ENCODE assay signal across 16 cellular contexts in the genomic region with DNA sequence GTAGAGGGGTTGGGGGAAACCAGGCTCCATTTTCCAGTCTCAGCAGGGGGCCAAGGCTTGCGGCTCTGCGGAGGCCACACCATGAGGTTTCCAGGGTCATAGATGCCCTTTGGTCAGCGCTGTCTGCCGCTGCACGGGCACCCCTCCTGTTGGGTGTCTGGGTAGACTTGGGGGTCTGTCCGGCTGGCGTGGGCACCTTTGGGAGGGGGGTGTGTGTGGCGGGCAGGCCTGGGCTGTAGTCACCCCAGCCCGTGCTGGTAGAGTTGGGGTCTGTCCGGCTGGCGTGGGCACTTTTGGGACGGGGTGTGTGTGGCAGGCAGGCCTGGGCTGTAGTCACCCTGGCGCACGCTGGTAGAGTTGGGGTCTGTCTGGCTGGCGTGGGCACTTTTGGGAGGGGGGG. TPM values are rescaled to one million over a fixed set of nuclear protein-coding genes. Genes with fewer than 3 reads are reported as not detected.
DNase-seq lines count a peak whose midpoint lies in the region; ATAC-seq, FAIRE-seq and TF ChIP-seq lines count a peak whose summit lies in the region.
"Had no signal": no experiment of that assay in that cellular context is flagged by ENCODE, and none has a peak within 500 bp of the region (broad histone marks: within the 10 kb centered on the region; RNA-seq: fewer than 3 reads in every experiment).

No MANE protein-coding gene starts in this region.

- H3K36me3 ChIP-seq in BLaER1, result no peaks in the 10 kb centered on the region
- H3K36me3 ChIP-seq in adipocyte (ENCODE audit: control insufficient read depth, insufficient read depth, low read length, severe bottlenecking), result no peaks in the 10 kb centered on the region
- H3K36me3 ChIP-seq in left lung, result peaks cover 0 to 6% of the 10 kb centered on the region in 2 donors
- H3K36me3 ChIP-seq in skeletal muscle satellite cell (ENCODE audit: insufficient read depth, low read length), result peaks cover 5% of the 10 kb centered on the region
- no peaks in the 10 kb centered on the region for H3K36me3 ChIP-seq in small intestine (ENCODE audit: control insufficient read depth in 2 of 2, insufficient read depth in 2 of 2, low read length in 2 of 2)

- no peak for ATAC-seq in left lung
- ATAC-seq in GM18498 (IDR thresholded peaks at IDR 0.05; ENCODE audit: unreplicated experiment), result no peak
- ATAC-seq in GM19452 (IDR thresholded peaks at IDR 0.05; ENCODE audit: unreplicated experiment), result no peak

- H4K20me1 ChIP-seq in BLaER1, result peaks cover 63% of the 10 kb centered on the region

- FAIRE-seq in small intestine (lab: Jason Lieb, UNC), result no peak
- FAIRE-seq: colon, RCC 7860 had no signal

- no peak overlapping the region for H3K9ac ChIP-seq in BLaER1
- H3K9ac ChIP-seq in adipocyte (ENCODE audit: low read length), result peak overlapping the region; percentile 83
- peak overlapping the region; percentile 88 for H3K9ac ChIP-seq in skeletal muscle satellite cell (ENCODE audit: low read depth, low read length)

- intact Hi-C loops in left lung (cut with DNase I), result no loop called here

- no peak for DNase-seq in adipocyte (ENCODE audit: low read depth)
- peak; percentile 26 to 53 for DNase-seq in left lung
- no peak for DNase-seq in DMS 273 treated with DMSO at 0.1 percent for 48 hours (lab: John Stamatoyannopoulos, UW)
- DNase-seq in small intestine, result no peak
- DNase-seq: DMS79, HFFc6, NCI-H1694 treated with DMSO at 0.1 percent for 48 hours, NCI-H510A treated with DMSO at 0.1 percent for 48 hours had no signal

- peaks cover 92% of the 10 kb centered on the region for H3K4me1 ChIP-seq in BLaER1
- H3K4me1 ChIP-seq in adipocyte (ENCODE audit: control insufficient read depth, insufficient read depth, low read length), result peaks cover 32% of the 10 kb centered on the region
- peaks cover 0 to 30% of the 10 kb centered on the region in 2 donors for H3K4me1 ChIP-seq in left lung
- peaks cover 63% of the 10 kb centered on the region for H3K4me1 ChIP-seq in skeletal muscle satellite cell (ENCODE audit: control insufficient read depth, insufficient read depth, low read length)
- H3K4me1 ChIP-seq in small intestine (ENCODE audit: control insufficient read depth in 2 of 2, insufficient read depth in 1 of 2, low read depth in 1 of 2, low read length in 1 of 2), result no peaks in the 10 kb centered on the region

- no peaks in the 10 kb centered on the region for H3K9me3 ChIP-seq in BLaER1
- no peaks in the 10 kb centered on the region for H3K9me3 ChIP-seq in adipocyte (ENCODE audit: control insufficient read depth, low read length)
- H3K9me3 ChIP-seq in left lung, result no peaks in the 10 kb centered on the region
- no peaks in the 10 kb centered on the region for H3K9me3 ChIP-seq in skeletal muscle satellite cell (replicated peaks; ENCODE audit: low read length)
- no peaks in the 10 kb centered on the region for H3K9me3 ChIP-seq in small intestine (ENCODE audit: control insufficient read depth, low read depth)

- H3K4me3 ChIP-seq in BLaER1, result no peak overlapping the region
- H3K4me3 ChIP-seq in adipocyte (ENCODE audit: low read length), result peak overlapping the region; percentile 76
- no peak overlapping the region for H3K4me3 ChIP-seq in left lung
- peak overlapping the region; percentile 94 for H3K4me3 ChIP-seq in skeletal muscle satellite cell (ENCODE audit: low read length)
- no peak overlapping the region for H3K4me3 ChIP-seq in small intestine (ENCODE audit: low read depth in 1 of 2, low read length in 2 of 2)

- H3K27ac ChIP-seq in BLaER1 (no peak overlapping the region), left lung (no peak overlapping the region), small intestine (ENCODE audit: low read depth in 1 of 2, low read length in 1 of 2) (peak overlapping the region in 1 of 2 donors; percentile 5)
- H3K27ac ChIP-seq: HL-60 had no signal

- H3K4me2 ChIP-seq in BLaER1 (peak overlapping the region; percentile 99), skeletal muscle satellite cell (ENCODE audit: low read length) (peak overlapping the region; percentile 89)

- H3K27me3 ChIP-seq in BLaER1, result peaks cover 47% of the 10 kb centered on the region
- H3K27me3 ChIP-seq in adipocyte (replicated peaks; ENCODE audit: control insufficient read depth, insufficient read depth, low read length), result peaks cover 10% of the 10 kb centered on the region
- peaks cover 0 to 55% of the 10 kb centered on the region in 2 donors for H3K27me3 ChIP-seq in left lung
- H3K27me3 ChIP-seq in skeletal muscle satellite cell (ENCODE audit: control insufficient read depth, insufficient read depth, low read length), result no peaks in the 10 kb centered on the region
- no peaks in the 10 kb centered on the region for H3K27me3 ChIP-seq in small intestine (ENCODE audit: control insufficient read depth in 2 of 2, insufficient read depth in 2 of 2, low read length in 2 of 2)

- TF ChIP-seq CTCF in left lung (IDR thresholded peaks at IDR 0.05), result no peak

- WGBS in small intestine, 3 donors, result 69 to 83% (median 83%) methylated on average over 12 to 15 of the region's 15 CpGs

RNA-seq across cellular contexts. Expression of gene LSP1, which starts 18.6 kb away (rescaled TPM):
- total RNA-seq in left lung, result 10 to 100 TPM; 29.8 to 76.6 TPM
- total RNA-seq in skeletal muscle satellite cell (2012; rRNA removed), result 56.3 and 63.6 TPM in 2 replicates
- 10 to 100 TPM in 2 of 3 donors, 1 to 10 TPM in 1; 4.5 to 45.1 (median 27.1) TPM for polyA plus RNA-seq in small intestine

RNA-seq across cellular contexts. Expression of gene PRR33, which starts 20.2 kb away (rescaled TPM):
- not detected for total RNA-seq in left lung
- total RNA-seq in skeletal muscle satellite cell (2012; rRNA removed), result not detected in 2 replicates
- under 1 TPM in 1 of 3 donors, not detected in 2; 0.01 TPM for polyA plus RNA-seq in small intestine
- total RNA-seq: fibroblast of lung, HFFc6 had no signal
- polyA plus RNA-seq: fibroblast of lung had no signal

RNA-seq across cellular contexts. Expression of gene TNNI2, which starts 32.8 kb away (rescaled TPM):
- 1 to 10 TPM; 3.4 to 8.5 TPM for total RNA-seq in left lung
- total RNA-seq in skeletal muscle satellite cell (2012; rRNA removed), result 0.87 TPM in 1 of 2 replicates, not detected in the other
- 1 to 10 TPM in 2 of 3 donors, under 1 TPM in 1; 0.49 to 8.6 (median 7.8) TPM for polyA plus RNA-seq in small intestine
- total RNA-seq: fibroblast of lung, HFFc6 had no signal
- polyA plus RNA-seq: fibroblast of lung had no signal

RNA-seq across cellular contexts. Expression of gene SYT8, which starts 36.7 kb away (rescaled TPM):
- 1 to 10 TPM; 6.0 to 8.8 TPM for total RNA-seq in left lung
- total RNA-seq in skeletal muscle satellite cell (2012; rRNA removed), result under 0.01 TPM in 1 of 2 replicates, not detected in the other
- polyA plus RNA-seq in small intestine, result 10 to 100 TPM in 2 of 3 donors, 1 to 10 TPM in 1; 3.2 to 46.5 (median 45.1) TPM
- total RNA-seq: fibroblast of lung, HFFc6 had no signal
- polyA plus RNA-seq: fibroblast of lung had no signal

RNA-seq across cellular contexts. Expression of gene TNNT3, which starts 48.0 kb away (rescaled TPM):
- total RNA-seq in left lung, result 1 to 10 TPM; 2.0 to 3.0 TPM
- total RNA-seq in skeletal muscle satellite cell (2012; rRNA removed), result 17.7 TPM in 1 of 2 replicates, not detected in the other
- polyA plus RNA-seq in small intestine, result 1 to 10 TPM in 2 of 3 donors, under 1 TPM in 1; 0.66 to 7.2 (median 1.6) TPM
- total RNA-seq: fibroblast of lung, HFFc6 had no signal
- polyA plus RNA-seq: fibroblast of lung had no signal

Comparison
In these comparisons a context has a peak if more than half of its experiments do, and no peak if none do; other contexts are left out.
1. H3K4me3 ChIP-seq: peak in adipocyte (single experiment) and skeletal muscle satellite cell (single experiment); none in BLaER1 (single experiment), left lung (0 of 2) and small intestine (0 of 2).
2. DNase-seq: peak in left lung (2 of 2); none in adipocyte (single experiment), DMS 273 treated with DMSO at 0.1 percent for 48 hours (single experiment) and small intestine (single experiment).